In the genomic region with DNA sequence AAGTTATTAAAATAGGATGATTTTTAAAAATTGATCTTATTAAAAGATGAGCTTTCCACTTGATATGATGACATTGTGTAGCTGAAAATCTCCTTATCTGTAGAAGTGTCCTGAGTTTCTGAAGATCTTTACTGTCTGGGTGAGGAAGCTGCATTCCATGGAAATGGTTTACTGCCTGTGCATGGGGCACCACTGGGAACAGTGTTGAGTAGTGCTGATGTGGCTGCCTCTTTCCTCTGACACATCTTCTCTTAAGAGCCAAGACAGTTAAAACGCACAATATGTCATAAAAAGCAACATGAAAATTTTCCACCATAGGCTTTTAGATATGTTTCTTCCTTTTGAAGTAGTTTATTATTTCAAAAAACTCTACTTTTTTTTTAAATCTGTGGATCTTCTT, we compare ENCODE assay signal across 21 cellular contexts.
"Had no signal": no experiment of that assay in that cellular context is flagged by ENCODE, and none has a peak within 500 bp of the region (broad histone marks: within the 10 kb centered on the region; RNA-seq: fewer than 3 reads in every experiment).

No MANE protein-coding gene starts in this region.

- H3K4me3 ChIP-seq: adrenal gland, cardiac muscle cell, tibial artery had no signal

- H3K27ac Mint-ChIP-seq: activated CD4-positive, alpha-beta T cell treated with anti-CD3 and anti-CD28 coated beads, Interleukin-2, amount 10 ng/mL, durations not matched to agents 24 days and 14 days; activated CD8-positive, alpha-beta T cell treated with anti-CD3 and anti-CD28 coated beads, Interleukin-2, amount 10 ng/mL, durations not matched to agents 7 days and 5 days; activated naive CD4-positive, alpha-beta T cell treated with anti-CD3 and anti-CD28 coated beads, Interleukin-2, amount 50 U/mL, for 72 hours; effector memory CD8-positive, alpha-beta T cell; progenitor cell of endocrine pancreas; T-helper 2 cell treated with Interferon-gamma antibody and Interleukin-4, amounts not matched to agents 5 μg/mL and 100 μg/mL, for 36 hours had no signal

- DNase-seq: activated CD4-positive, alpha-beta T cell treated with anti-CD3 and anti-CD28 coated beads, Interleukin-2, amount 10 ng/mL, durations not matched to agents 24 days and 14 days; activated CD4-positive, CD25-positive, alpha-beta regulatory T cell; activated CD8-positive, alpha-beta T cell treated with anti-CD3 and anti-CD28 coated beads, Interleukin-2, amount 10 ng/mL, durations not matched to agents 7 days and 5 days; activated effector memory CD4-positive, alpha-beta T cell treated with anti-CD3 and anti-CD28 coated beads, Interleukin-2, amount 50 U/mL, for 16 hours; activated T-cell treated with anti-CD3 and anti-CD28 coated beads, Interleukin-2, amount 50 U/mL, for 4 hours; adrenal gland; dermis blood vessel endothelial cell; effector memory CD8-positive, alpha-beta T cell; foreskin melanocyte; glutamatergic neuron; hypothalamus; stimulated activated CD4-positive, alpha-beta T cell treated with anti-CD3 and anti-CD28 coated beads, Interleukin-2, amount 100 ng/mL, for 24 hours; stimulated activated naive CD8-positive, alpha-beta T cell treated with anti-CD3 and anti-CD28 coated beads, Interleukin-15, Interleukin-2, amounts not matched to agents 100 U/mL and 50 U/mL, for 24 hours; substantia nigra; tibial artery had no signal

- H3K27me3 Mint-ChIP-seq: activated CD4-positive, alpha-beta T cell treated with anti-CD3 and anti-CD28 coated beads, Interleukin-2, amount 10 ng/mL, durations not matched to agents 24 days and 14 days; effector memory CD8-positive, alpha-beta T cell; progenitor cell of endocrine pancreas had no signal

- H3K9me3 ChIP-seq: adrenal gland, tibial artery had no signal

- H3K4me3 Mint-ChIP-seq: activated CD4-positive, alpha-beta T cell treated with anti-CD3 and anti-CD28 coated beads, Interleukin-2, amount 10 ng/mL, durations not matched to agents 24 days and 14 days; activated CD8-positive, alpha-beta T cell treated with anti-CD3 and anti-CD28 coated beads, Interleukin-2, amount 10 ng/mL, durations not matched to agents 7 days and 5 days; activated T-cell treated with anti-CD3 and anti-CD28 coated beads, Interleukin-2, amount 50 U/mL, for 4 hours; effector memory CD8-positive, alpha-beta T cell; neural crest cell; T-helper 2 cell treated with Interferon-gamma antibody and Interleukin-4, amounts not matched to agents 5 μg/mL and 100 μg/mL, for 36 hours had no signal

- H3K27ac ChIP-seq: adrenal gland, cardiac muscle cell, tibial artery had no signal

- H3K4me1 Mint-ChIP-seq: neural crest cell had no signal

- ATAC-seq: activated CD8-positive, alpha-beta T cell treated with anti-CD3 and anti-CD28 coated beads, Interleukin-2, amount 10 ng/mL, durations not matched to agents 7 days and 5 days; activated naive CD4-positive, alpha-beta T cell treated with anti-CD3 and anti-CD28 coated beads, Interleukin-2, amount 50 U/mL, for 72 hours; effector memory CD8-positive, alpha-beta T cell; left lobe of liver; stimulated activated naive CD8-positive, alpha-beta T cell treated with anti-CD3 and anti-CD28 coated beads, Interleukin-15, Interleukin-2, amounts not matched to agents 100 U/mL and 50 U/mL, for 24 hours had no signal

- H3K9me3 Mint-ChIP-seq: activated naive CD4-positive, alpha-beta T cell treated with anti-CD3 and anti-CD28 coated beads, Interleukin-2, amount 50 U/mL, for 72 hours; activated T-cell treated with anti-CD3 and anti-CD28 coated beads, Interleukin-2, amount 50 U/mL, for 4 hours; effector memory CD8-positive, alpha-beta T cell; neural crest cell had no signal

- H3K27me3 ChIP-seq: adrenal gland, cardiac muscle cell, tibial artery had no signal

- H3K4me1 ChIP-seq: adrenal gland, tibial artery had no signal
